30 cellular contexts compared by ENCODE assay signal in the genomic region with DNA sequence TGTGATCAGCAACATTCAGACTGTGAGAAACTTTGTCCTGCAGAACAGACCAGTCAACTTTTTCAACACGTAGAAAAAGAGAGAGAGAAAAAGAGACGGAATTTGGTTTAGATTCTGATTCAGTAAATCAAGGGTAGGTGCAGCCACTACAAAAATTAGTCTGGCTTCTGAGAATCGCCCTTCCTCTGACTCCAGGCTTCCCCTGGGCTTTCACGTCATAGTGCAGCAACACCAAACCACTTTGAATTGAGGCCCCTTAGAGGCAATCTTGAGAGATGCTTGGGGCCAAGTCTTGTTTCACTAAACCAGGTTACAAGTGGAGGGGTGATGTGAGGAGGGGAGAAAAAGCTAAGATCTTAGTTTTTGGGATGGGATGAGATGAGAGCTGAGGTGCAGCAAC. TPM values are rescaled to one million over a fixed set of nuclear protein-coding genes. Genes with fewer than 3 reads are reported as not detected.
DNase-seq lines count a peak whose midpoint lies in the region; ATAC-seq, FAIRE-seq and TF ChIP-seq lines count a peak whose summit lies in the region.
"Had no signal": no experiment of that assay in that cellular context is flagged by ENCODE, and none has a peak within 500 bp of the region (broad histone marks: within the 10 kb centered on the region; RNA-seq: fewer than 3 reads in every experiment).

No MANE protein-coding gene starts in this region.

- FAIRE-seq in GM12878 (lab: Jason Lieb, UNC), result peak; percentile 66
- FAIRE-seq in GM19239 (lab: Jason Lieb, UNC), result no peak
- FAIRE-seq: small intestine had no signal

- peak overlapping the region; percentile 48 for H3K4me3 Mint-ChIP-seq in stimulated activated effector memory CD8-positive, alpha-beta T cell treated with anti-CD3 and anti-CD28 coated beads, Interleukin-12 subunit alpha, Interleukin-12 subunit beta, amount 100 ng/mL, for 72 hours
- H3K4me3 Mint-ChIP-seq: CD4-positive, alpha-beta T cell; effector memory CD8-positive, alpha-beta T cell had no signal

- SMC1A ChIA-PET in GM12878 (lab: Charles Lee; ENCODE audit: uncharacterized antibody, unreplicated experiment), result no interaction called here

- WGBS in GM12878 (ENCODE audit: insufficient coverage, insufficient replicate concordance, low lambda C conversion rate, missing lambda C conversion rate), result 42% methylated on average over 4 of the region's 4 CpGs

- H3K27ac Mint-ChIP-seq in stimulated activated effector memory CD8-positive, alpha-beta T cell treated with anti-CD3 and anti-CD28 coated beads, Interleukin-12 subunit alpha, Interleukin-12 subunit beta, amount 100 ng/mL, for 72 hours, result peak overlapping the region; percentile 57
- H3K27ac Mint-ChIP-seq: CD4-positive, alpha-beta T cell; effector memory CD8-positive, alpha-beta T cell had no signal

- CTCF ChIA-PET in GM12878 (lab: Yijun Ruan, JAX), result interaction anchor here (1.0 to 1.3 kb wide), 2 partner anchors 11 to 26 kb away, joined by 3 to 4 read pairs; no protein-coding TSS in a partner anchor

- intact Hi-C loops in GM12878 (cut with micrococcal nuclease; ENCODE audit: unreplicated experiment), result no loop called here

- no peaks in the 10 kb centered on the region for H3K79me2 ChIP-seq in GM12878 (ENCODE audit: control insufficient read depth, insufficient read depth, low read length)
- H3K79me2 ChIP-seq: hepatocyte had no signal

- DNase-seq in GM13976 (ENCODE audit: low spot score) (peak; percentile 54), NB4 (ENCODE audit: low read depth) (peak; percentile 34), GM12878 (ENCODE audit: low read depth, low spot score) (no peak), HuH-7 (ENCODE audit: low spot score) (no peak), GM19239 (ENCODE audit: insufficient read length, low spot score) (no peak)
- peak; percentile 30 to 78 for DNase-seq in stimulated activated effector memory CD8-positive, alpha-beta T cell treated with anti-CD3 and anti-CD28 coated beads, Interleukin-12 subunit alpha, Interleukin-12 subunit beta, amount 100 ng/mL, for 72 hours (ENCODE audit: low spot score in 2 of 2)
- DNase-seq: activated CD4-positive, CD25-positive, alpha-beta regulatory T cell; activated CD8-positive, alpha-beta memory T cell treated with anti-CD3 and anti-CD28 coated beads, Interleukin-2, amount 50 U/mL, for 4 hours; activated gamma-delta T cell treated with Interleukin-2 at 50 U/mL for 16 hours; brain microvascular endothelial cell; CD4-positive, alpha-beta T cell; effector memory CD8-positive, alpha-beta T cell; EL; foreskin melanocyte; KBM-7; mesendoderm; NCI-H510A treated with DMSO at 0.1 percent for 48 hours; PC-9; retina; Right ventricle myocardium superior; small intestine; stimulated activated CD4-positive, alpha-beta T cell treated with anti-CD3 and anti-CD28 coated beads, Interleukin-2, amount 100 ng/mL, for 24 hours; stimulated activated naive CD4-positive, alpha-beta T cell; T1000; thyroid gland had no signal

- RAD21 ChIA-PET in GM12878 (lab: Charles Lee; ENCODE audit: unreplicated experiment), result interaction anchor here (1.1 kb wide), 1 partner anchor 70 kb away, joined by 3 read pairs; no protein-coding TSS in a partner anchor

- H3K4me2 ChIP-seq in GM12878 (ENCODE audit: control insufficient read depth, insufficient read depth), result no peak overlapping the region
- H3K4me2 ChIP-seq: hepatocyte, PC-9 had no signal

- H3K9ac ChIP-seq in GM12878 (ENCODE audit: control insufficient read depth, insufficient read depth, low read length), result no peak overlapping the region

- TF ChIP-seq RAD21 in GM12878 (IDR thresholded peaks at IDR 0.05; ENCODE audit: insufficient read depth, low read depth, low read length), result no peak

- no peaks in the 10 kb centered on the region for H3K27me3 ChIP-seq in GM12878 (replicated peaks in 1 of 2; ENCODE audit: control insufficient read depth in 2 of 2, insufficient read depth in 2 of 2, low read length in 1 of 2)
- H3K27me3 ChIP-seq: brain microvascular endothelial cell, hepatocyte, thyroid gland had no signal

- no peak for TF ChIP-seq EP300 in GM12878 (IDR thresholded peaks at IDR 0.05; ENCODE audit: borderline replicate concordance in 1 of 2, control insufficient read depth in 1 of 2, low read depth in 2 of 2, low read length in 2 of 2)

- H3K4me1 Mint-ChIP-seq in stimulated activated effector memory CD8-positive, alpha-beta T cell treated with anti-CD3 and anti-CD28 coated beads, Interleukin-12 subunit alpha, Interleukin-12 subunit beta, amount 100 ng/mL, for 72 hours, result peaks cover 33% of the 10 kb centered on the region

- in situ Hi-C loops in GM13976 (cut with MboI; ENCODE audit: low sequenced_read_pairs, unreplicated experiment), result no loop called here
- in situ Hi-C loops in GM12878 (cut with MboI), result no loop called here

- POLR2A ChIA-PET in GM12878 (lab: Charles Lee), result interaction anchor here (0.6 kb wide), 2 partner anchors 72 to 82 kb away, joined by 3 to 4 read pairs; no protein-coding TSS in a partner anchor

- no peak overlapping the region for H2AFZ ChIP-seq in GM12878 (ENCODE audit: control insufficient read depth, low read depth, low read length)
- H2AFZ ChIP-seq: hepatocyte, PC-9 had no signal

- no TSS peak for BruUV-seq in GM12878 (replicated peaks; lab: Mats Ljungman, UMichigan)

- H4K20me1 ChIP-seq in GM12878 (ENCODE audit: control insufficient read depth, insufficient read depth), result no peaks in the 10 kb centered on the region

- no peak overlapping the region for H3K27ac ChIP-seq in GM12878 (ENCODE audit: control insufficient read depth, insufficient read depth)
- H3K27ac ChIP-seq: brain microvascular endothelial cell, coronary artery, hepatocyte, PC-9, thyroid gland had no signal

- peaks cover 5% of the 10 kb centered on the region for H3K36me3 Mint-ChIP-seq in stimulated activated effector memory CD8-positive, alpha-beta T cell treated with anti-CD3 and anti-CD28 coated beads, Interleukin-12 subunit alpha, Interleukin-12 subunit beta, amount 100 ng/mL, for 72 hours
- H3K36me3 Mint-ChIP-seq: immature natural killer cell had no signal

- H3K4me1 ChIP-seq in GM12878 (ENCODE audit: control insufficient read depth, insufficient read depth, low read length), result no peaks in the 10 kb centered on the region

- H3K9me3 ChIP-seq in GM12878 (replicated peaks; ENCODE audit: control insufficient read depth, insufficient read depth, low read length), result no peaks in the 10 kb centered on the region
- H3K9me3 ChIP-seq: thyroid gland had no signal

- TF ChIP-seq CTCF in GM13976 (IDR thresholded peaks at IDR 0.05; ENCODE audit: borderline replicate concordance, control extremely low read depth, extremely low read depth, insufficient read depth, missing control alignments) (no peak), NB4 (IDR thresholded peaks at IDR 0.05; ENCODE audit: low read depth, low read length) (no peak), GM12878 (IDR thresholded peaks at IDR 0.05 in 2 of 3, conservative IDR thresholded peaks at IDR 0.05 in 1 of 3; ENCODE audit: control insufficient read depth in 2 of 3, extremely low read depth in 1 of 3, insufficient read depth in 1 of 3, low read depth in 3 of 3, low read length in 3 of 3) (no peak)

- H3K9me3 Mint-ChIP-seq in stimulated activated effector memory CD8-positive, alpha-beta T cell treated with anti-CD3 and anti-CD28 coated beads, Interleukin-12 subunit alpha, Interleukin-12 subunit beta, amount 100 ng/mL, for 72 hours, result no peaks in the 10 kb centered on the region
- H3K9me3 Mint-ChIP-seq: CD4-positive, alpha-beta T cell; effector memory CD8-positive, alpha-beta T cell; immature natural killer cell had no signal

- ATAC-seq in GM12878 (peak; percentile 76), GM18870 (IDR thresholded peaks at IDR 0.05; ENCODE audit: unreplicated experiment) (no peak)
- peak; percentile 99 for ATAC-seq in stimulated activated effector memory CD8-positive, alpha-beta T cell treated with anti-CD3 and anti-CD28 coated beads, Interleukin-12 subunit alpha, Interleukin-12 subunit beta, amount 100 ng/mL, for 72 hours
- ATAC-seq: effector memory CD8-positive, alpha-beta T cell; esophagus mucosa had no signal

- no peak for TF ChIP-seq POLR2A in NB4 (IDR thresholded peaks at IDR 0.05; ENCODE audit: extremely low read depth, insufficient read length)
- TF ChIP-seq POLR2A in GM12878 (IDR thresholded peaks at IDR 0.05; ENCODE audit: low read depth, low read length), result no peak

- no peaks in the 10 kb centered on the region for H3K36me3 ChIP-seq in GM12878 (ENCODE audit: control insufficient read depth in 2 of 2, insufficient read depth in 2 of 2, low read length in 1 of 2)
- H3K36me3 ChIP-seq: brain microvascular endothelial cell, thyroid gland had no signal

- H3K4me3 ChIP-seq in NB4 (ENCODE audit: low read depth, low read length), result no peak overlapping the region
- H3K4me3 ChIP-seq in GM12878, result no peak overlapping the region
- H3K4me3 ChIP-seq: coronary artery, hepatocyte, PC-9, thyroid gland had no signal

TF ChIP-seq in GM12878, 131 proteins besides CTCF, POLR2A, EP300 and RAD21:
- TF ChIP-seq CREB1 (IDR thresholded peaks at IDR 0.05; ENCODE audit: low read depth), result 0 out of 2 replicates have a peak, but pooled peaks have one; percentile 12
- TF ChIP-seq GATAD2B (conservative IDR thresholded peaks at IDR 0.05; ENCODE audit: low read depth), result no peak
- no peak for TF ChIP-seq PAX5 (IDR thresholded peaks at IDR 0.05; ENCODE audit: borderline replicate concordance, low read depth, low read length)

RNA-seq across cellular contexts. Expression of a gene that starts 37.5 kb away (rescaled TPM):
- 12.8 and 18.8 TPM in 2 replicates for total RNA-seq in GM12878 (2013; cell fraction: nucleolus; rRNA removed)
- total RNA-seq in GM12878 (2014; rRNA removed), result 4.2 and 5.9 TPM in 2 replicates
- total RNA-seq in GM12878 (2014; rRNA removed; fragmentation: Illumina TruSeq; extraction: Trizol), result 8.5 and 10.0 TPM in 2 replicates
- total RNA-seq in GM12878 (2021), result 5.3 and 6.1 TPM in 2 replicates
- 2.2 TPM for polyA plus RNA-seq in GM12878 (2011; ENCODE audit: low read depth)
- 3.3 and 5.6 TPM in 2 replicates for polyA plus RNA-seq in GM12878 (2011; rRNA removed)
- polyA plus RNA-seq in GM12878 (2011; cell fraction: cytosol; rRNA removed), result 0.47 and 0.63 TPM in 2 replicates
- polyA plus RNA-seq in GM12878 (2011; cell fraction: nucleus; rRNA removed), result 1.3 and 1.5 TPM in 2 replicates
- polyA plus RNA-seq in GM12878 (2012), result 3.8 and 5.8 TPM in 2 replicates
- polyA plus RNA-seq in GM12878 (2014; fragmentation: Illumina TruSeq; extraction: Trizol), result 11.8 and 12.8 TPM in 2 replicates
- 1 to 10 TPM; 8.9 to 9.6 TPM for polyA plus RNA-seq in GM12878 (2014; fragmentation: Nextera tagmentation; extraction: Ambion mirVana)
- polyA plus RNA-seq in GM12878 (2014; rRNA removed), result 5.5 and 8.0 TPM in 2 replicates
- polyA plus RNA-seq in GM12878 (2016; fragmentation: Nextera tagmentation; extraction: Ambion mirVana), result 1 to 10 TPM; 7.6 to 9.7 TPM
- polyA minus RNA-seq in GM12878 (2011; rRNA and poly(A)+ RNA removed), result 0.51 and 1.0 TPM in 2 replicates
- polyA minus RNA-seq in GM12878 (2011; cell fraction: cytosol; rRNA and poly(A)+ RNA removed), result not detected in 2 replicates
- polyA minus RNA-seq in GM12878 (2011; cell fraction: nucleus; rRNA and poly(A)+ RNA removed), result 0.97 and 1.2 TPM in 2 replicates

Comparison
In these comparisons a context has a peak if more than half of its experiments do, and no peak if none do; other contexts are left out.
1. DNase-seq: peak in GM13976 (single experiment), NB4 (single experiment) and stimulated activated effector memory CD8-positive, alpha-beta T cell treated with anti-CD3 and anti-CD28 coated beads, Interleukin-12 subunit alpha, Interleukin-12 subunit beta, amount 100 ng/mL, for 72 hours (2 of 2); none in GM12878 (single experiment), HuH-7 (single experiment) and GM19239 (single experiment).